ENCODE assay signal across 21 cellular contexts in the genomic region with DNA sequence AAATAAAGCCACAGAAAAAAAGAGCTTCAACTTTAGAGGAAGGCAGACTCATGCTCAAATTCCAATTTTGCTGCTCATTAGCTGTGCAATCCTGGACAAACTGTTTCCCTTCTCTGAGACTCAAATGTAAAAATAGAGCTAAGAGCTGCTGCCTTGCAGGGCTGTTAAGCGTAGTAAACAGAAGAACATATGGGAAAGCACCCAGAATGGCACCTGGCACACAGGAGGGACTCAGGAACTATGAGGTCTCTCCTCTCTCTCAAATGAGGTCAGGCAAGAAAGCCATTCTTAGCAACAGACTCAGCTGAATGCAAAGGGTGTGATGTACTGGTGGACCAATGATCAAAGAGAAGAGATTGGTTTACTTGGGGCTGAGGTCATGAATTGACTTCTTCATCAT.
"Had no signal": no experiment of that assay in that cellular context is flagged by ENCODE, and none has a peak within 500 bp of the region (broad histone marks: within the 10 kb centered on the region; RNA-seq: fewer than 3 reads in every experiment).

No MANE protein-coding gene starts in this region.

- H3K27me3 ChIP-seq: MG63, SJSA1 had no signal

- H3K36me3 ChIP-seq: MG63, SJSA1 had no signal

- DNase-seq: IMR-90, Karpas-422, KG1, MG63, NCI-H1092, NCI-H1105 treated with DMSO at 0.1 percent for 48 hours, NCI-H1417 treated with DMSO at 0.1 percent for 48 hours, NCI-H146, NCI-H1694 treated with DMSO at 0.1 percent for 48 hours, NCI-H2029, NCI-H2081 treated with DMSO at 0.1 percent for 48 hours, NCI-H2227 treated with DMSO at 0.1 percent for 48 hours, NCI-H524, NCI-H526 treated with DMSO at 0.1 percent for 48 hours, NCI-H748 treated with DMSO at 0.1 percent for 48 hours, Right ventricle myocardium superior, RPMI8226, SIG-M5 had no signal

- H3K4me3 ChIP-seq: MG63, SJSA1, SK-N-MC had no signal

- H3K9me3 ChIP-seq: MG63, SJSA1 had no signal

- ATAC-seq: HepG2 had no signal
